In genomic region chr12:121467638-121468403, GRCh38 we compare ENCODE assay signal across 8 cellular contexts.
DNase-seq lines count a peak whose midpoint lies in the region; ATAC-seq, FAIRE-seq and TF ChIP-seq lines count a peak whose summit lies in the region.

No MANE protein-coding gene starts in this region.

- TF ChIP-seq CTCF in astrocyte (IDR thresholded peaks at IDR 0.05; ENCODE audit: insufficient read depth, low read depth, low read length) (no peak), kidney (IDR thresholded peaks at IDR 0.05; ENCODE audit: borderline replicate concordance, extremely low read depth, insufficient read depth) (no peak), stomach (IDR thresholded peaks at IDR 0.05) (no peak)

- H3K9ac ChIP-seq in astrocyte (ENCODE audit: low read length) = peak overlapping the region; percentile 69
- H3K9ac ChIP-seq in kidney (ENCODE audit: low read length in 2 of 2) = no peak overlapping the region

- H3K9me3 ChIP-seq in astrocyte (ENCODE audit: insufficient read depth, low read depth, low read length) (no peaks in the 10 kb centered on the region), kidney (ENCODE audit: control insufficient read depth in 1 of 2, low read length in 2 of 2) (no peaks in the 10 kb centered on the region), stomach (no peaks in the 10 kb centered on the region)

- peaks cover 19% of the 10 kb centered on the region for H3K4me1 Mint-ChIP-seq in activated naive CD4-positive, alpha-beta T cell treated with anti-CD3 and anti-CD28 coated beads for 36 hours (ENCODE audit: low read depth)
- H3K4me1 Mint-ChIP-seq in astrocyte (ENCODE audit: low read depth, unreplicated experiment) = peaks cover 9% of the 10 kb centered on the region

- H3K36me3 Mint-ChIP-seq in activated naive CD4-positive, alpha-beta T cell treated with anti-CD3 and anti-CD28 coated beads for 36 hours (ENCODE audit: low read depth) = peaks cover 3% of the 10 kb centered on the region
- peaks cover 7 to 9% of the 10 kb centered on the region in 2 donors for H3K36me3 Mint-ChIP-seq in activated naive CD4-positive, alpha-beta T cell treated with anti-CD3 and anti-CD28 coated beads, Interleukin-2, amount 50 U/mL, for 72 hours
- no peaks in the 10 kb centered on the region for H3K36me3 Mint-ChIP-seq in astrocyte (ENCODE audit: low read depth, unreplicated experiment)

- peaks cover 15% of the 10 kb centered on the region for H3K4me1 ChIP-seq in astrocyte (ENCODE audit: insufficient read depth, low read length)
- peaks cover 2 to 5% of the 10 kb centered on the region in 2 donors for H3K4me1 ChIP-seq in kidney (ENCODE audit: control insufficient read depth in 1 of 2, insufficient read depth in 1 of 2, low read depth in 1 of 2, low read length in 2 of 2)
- peaks cover 12 to 37% (median 25%) of the 10 kb centered on the region in 4 donors for H3K4me1 ChIP-seq in stomach

- H2AFZ ChIP-seq in astrocyte (ENCODE audit: low read depth, low read length) = peak overlapping the region; percentile 81

- H3K4me2 ChIP-seq in astrocyte (ENCODE audit: low read length) = peak overlapping the region; percentile 95

- H3K9me3 Mint-ChIP-seq in activated naive CD4-positive, alpha-beta T cell treated with anti-CD3 and anti-CD28 coated beads for 36 hours = no peaks in the 10 kb centered on the region
- no peaks in the 10 kb centered on the region for H3K9me3 Mint-ChIP-seq in activated naive CD4-positive, alpha-beta T cell treated with anti-CD3 and anti-CD28 coated beads, Interleukin-2, amount 50 U/mL, for 72 hours
- H3K9me3 Mint-ChIP-seq in astrocyte (ENCODE audit: unreplicated experiment) = no peaks in the 10 kb centered on the region

- intact Hi-C loops in activated naive CD4-positive, alpha-beta T cell treated with anti-CD3 and anti-CD28 coated beads for 36 hours (cut with micrococcal nuclease) = loop anchor here (1.0 to 10.0 kb wide), 6 partner anchors 68 to 781 kb away; partner anchors contain the start of genes MLEC, PSMD9 and RNF34
- intact Hi-C loops in kidney (cut with DNase I) (no loop called here), stomach (cut with DNase I; ENCODE audit: low total_unique reads) (no loop called here)

- H3K27me3 Mint-ChIP-seq in activated naive CD4-positive, alpha-beta T cell treated with anti-CD3 and anti-CD28 coated beads for 36 hours (ENCODE audit: low read depth) = no peaks in the 10 kb centered on the region
- peaks cover 5% of the 10 kb centered on the region for H3K27me3 Mint-ChIP-seq in astrocyte (ENCODE audit: low read depth, unreplicated experiment)

- ATAC-seq in activated naive CD4-positive, alpha-beta T cell treated with anti-CD3 and anti-CD28 coated beads, Interleukin-2, amount 50 U/mL, for 72 hours = no peak
- ATAC-seq in HG03469 (IDR thresholded peaks at IDR 0.05; ENCODE audit: unreplicated experiment) = no peak

- CTCF ChIA-PET in activated naive CD4-positive, alpha-beta T cell treated with anti-CD3 and anti-CD28 coated beads for 36 hours (lab: Charles Lee) = interaction anchor here (0.8 to 1.3 kb wide), 4 partner anchors 9 to 32 kb away, joined by 3 to 6 read pairs (median 4); no protein-coding TSS in a partner anchor

- no peak for TF ChIP-seq POLR2A in stomach (IDR thresholded peaks at IDR 0.05)

- no peak for TF ChIP-seq EP300 in stomach (IDR thresholded peaks at IDR 0.05)

- 5 to 20% (median 6%) methylated on average over 5 to 48 of the region's 48 CpGs for whole genome bisulfite sequencing in stomach, 5 donors

- no peaks in the 10 kb centered on the region for H3K36me3 ChIP-seq in astrocyte (ENCODE audit: insufficient read depth, low read length)
- no peaks in the 10 kb centered on the region for H3K36me3 ChIP-seq in kidney (ENCODE audit: control insufficient read depth in 1 of 2, insufficient read depth in 2 of 2, low read length in 2 of 2)
- peaks cover 0 to 4% (median 0%) of the 10 kb centered on the region in 4 donors for H3K36me3 ChIP-seq in stomach

- peak overlapping the region; percentile 47 for H3K4me3 Mint-ChIP-seq in activated naive CD4-positive, alpha-beta T cell treated with anti-CD3 and anti-CD28 coated beads for 36 hours
- H3K4me3 Mint-ChIP-seq in astrocyte (ENCODE audit: unreplicated experiment) = peak overlapping the region; percentile 60

- peaks cover 33% of the 10 kb centered on the region for H3K79me2 ChIP-seq in astrocyte (ENCODE audit: insufficient read depth, low read length)

- H3K4me3 ChIP-seq in astrocyte (ENCODE audit: insufficient read depth, low read depth, low read length) (peak overlapping the region; percentile 66), kidney (ENCODE audit: low read length in 2 of 2) (peak overlapping the region; percentile 34 to 54), stomach (peak overlapping the region; percentile 62 to 74 (median 68))

- no peak for FAIRE-seq in astrocyte (lab: Jason Lieb, UNC)
- no peak for FAIRE-seq in kidney (lab: Jason Lieb, UNC)

- H3K27me3 ChIP-seq in astrocyte (ENCODE audit: insufficient read depth, low read length) (no peaks in the 10 kb centered on the region), stomach (no peaks in the 10 kb centered on the region)

- no peak for DNase-seq in activated naive CD4-positive, alpha-beta T cell treated with anti-CD3 and anti-CD28 coated beads for 36 hours
- no peak for DNase-seq in activated naive CD4-positive, alpha-beta T cell treated with anti-CD3 and anti-CD28 coated beads, Interleukin-2, amount 50 U/mL, for 72 hours (ENCODE audit: low spot score in 2 of 2)
- DNase-seq in HT-29 (ENCODE audit: low spot score) (peak; percentile 27), astrocyte (ENCODE audit: low read depth) (no peak), kidney (peak; percentile 90), stomach (no peak), MV-4-11 (lab: John Stamatoyannopoulos, UW) (no peak)

- peaks cover 28% of the 10 kb centered on the region for H4K20me1 ChIP-seq in astrocyte (ENCODE audit: insufficient read depth, low read length)

- H3K27ac Mint-ChIP-seq in activated naive CD4-positive, alpha-beta T cell treated with anti-CD3 and anti-CD28 coated beads for 36 hours = no peak overlapping the region
- no peak overlapping the region for H3K27ac Mint-ChIP-seq in activated naive CD4-positive, alpha-beta T cell treated with anti-CD3 and anti-CD28 coated beads, Interleukin-2, amount 50 U/mL, for 72 hours
- no peak overlapping the region for H3K27ac Mint-ChIP-seq in astrocyte (ENCODE audit: unreplicated experiment)

- H3K27ac ChIP-seq in astrocyte (ENCODE audit: low read depth, low read length) (no peak overlapping the region), kidney (ENCODE audit: low read depth in 2 of 2, low read length in 2 of 2) (no peak overlapping the region), stomach (peak overlapping the region; percentile 26 to 96 (median 42))

Comparison
In these comparisons a context has a peak if more than half of its experiments do, and no peak if none do; other contexts are left out.
1. DNase-seq: peak in HT-29 (single experiment) and kidney (single experiment); none in activated naive CD4-positive, alpha-beta T cell treated with anti-CD3 and anti-CD28 coated beads for 36 hours (single experiment), activated naive CD4-positive, alpha-beta T cell treated with anti-CD3 and anti-CD28 coated beads, Interleukin-2, amount 50 U/mL, for 72 hours (0 of 2), astrocyte (single experiment), stomach (single experiment) and MV-4-11 (single experiment).
2. H3K27ac ChIP-seq: peak in stomach (5 of 5); none in astrocyte (single experiment) and kidney (0 of 2).
3. Peak in every context shown above with its lines, with median percentiles within 50 percentile points of each other: H3K4me3 ChIP-seq.